Comparison of ENCODE assay signal across 10 cellular contexts in genomic region chr12:91367234-91367849, GRCh38.
DNase-seq lines count a peak whose midpoint lies in the region; ATAC-seq and TF ChIP-seq lines count a peak whose summit lies in the region.
"Had no signal": no experiment of that assay in that cellular context is flagged by ENCODE, and none has a peak within 500 bp of the region (broad histone marks: within the 10 kb centered on the region; RNA-seq: fewer than 3 reads in every experiment).

No MANE protein-coding gene starts in this region.

- no peaks in the 10 kb centered on the region for H3K4me1 ChIP-seq in RWPE2 (ENCODE audit: insufficient read depth, poor library complexity, severe bottlenecking)

- in situ Hi-C loops in GM13977 (cut with MboI; ENCODE audit: low pct_unique_long_range_greater_than_20kb, low sequenced_read_pairs, unreplicated experiment): no loop called here

- H3K27ac ChIP-seq in RWPE2 (ENCODE audit: poor library complexity, severe bottlenecking): no peak overlapping the region

- H3K4me3 ChIP-seq in RWPE2 (ENCODE audit: severe bottlenecking): no peak overlapping the region

- DNase-seq in AG08395 (ENCODE audit: low spot score): peak; percentile 45
- peak; percentile 2 for DNase-seq in GM13977 (ENCODE audit: low spot score)
- DNase-seq in RWPE2 (ENCODE audit: low spot score): no peak
- DNase-seq in iris pigment epithelial cell (ENCODE audit: low read depth): peak; percentile 20
- DNase-seq in HuH-7 (ENCODE audit: low spot score): no peak
- DNase-seq in DMS79 treated with DMSO at 0.1 percent for 48 hours (lab: John Stamatoyannopoulos, UW): no peak
- DNase-seq: NCI-H510A, nucleus accumbens had no signal

- ATAC-seq in RWPE2 (ENCODE audit: low read depth) (no peak), GM18517 (IDR thresholded peaks at IDR 0.05; ENCODE audit: unreplicated experiment) (no peak), GM18861 (IDR thresholded peaks at IDR 0.05; ENCODE audit: unreplicated experiment) (no peak)

- TF ChIP-seq CTCF in GM13977 (IDR thresholded peaks at IDR 0.05; ENCODE audit: extremely low read depth, insufficient read depth, missing control alignments): peak; percentile 51
- TF ChIP-seq CTCF in RWPE2 (IDR thresholded peaks at IDR 0.05; ENCODE audit: poor library complexity, severe bottlenecking): peak; percentile 72

- no peaks in the 10 kb centered on the region for H3K27me3 ChIP-seq in RWPE2 (ENCODE audit: insufficient read depth, poor library complexity, severe bottlenecking)

- H3K9me3 ChIP-seq in RWPE2 (ENCODE audit: severe bottlenecking): no peaks in the 10 kb centered on the region

- H3K36me3 ChIP-seq in RWPE2 (ENCODE audit: low read depth): no peaks in the 10 kb centered on the region

Comparison
In these comparisons a context has a peak if more than half of its experiments do, and no peak if none do; other contexts are left out.
1. DNase-seq: peak in AG08395 (single experiment), GM13977 (single experiment) and iris pigment epithelial cell (single experiment); none in RWPE2 (single experiment), HuH-7 (single experiment) and DMS79 treated with DMSO at 0.1 percent for 48 hours (single experiment).